Comparison of ENCODE assay signal across 1 cellular context in genomic region chr5:147387109-147387508, GRCh38.
TF ChIP-seq lines count a peak whose summit lies in the region.

No MANE protein-coding gene starts in this region.

TF ChIP-seq in SK-N-SH treated with all-trans-retinoic acid at 6 μM for 48 hours, 23 proteins besides CTCF, POLR2A, EP300 and RAD21 (continued from another document):
- TF ChIP-seq TSHZ2 (CRISPR knock-in tag; IDR thresholded peaks at IDR 0.05) (peak; percentile 87), ZFP3 (CRISPR knock-in tag; IDR thresholded peaks at IDR 0.05) (peak; percentile 90), PATZ1 (CRISPR knock-in tag; IDR thresholded peaks at IDR 0.05; ENCODE audit: borderline replicate concordance) (no peak), BACH2 (CRISPR knock-in tag; IDR thresholded peaks at IDR 0.05; ENCODE audit: borderline replicate concordance) (no peak), CSRNP3 (CRISPR knock-in tag; IDR thresholded peaks at IDR 0.05) (peak; percentile 66; the same call in 1 of the 2 replicates), RARB (CRISPR knock-in tag; IDR thresholded peaks at IDR 0.05) (no peak), ZNF70 (CRISPR knock-in tag; IDR thresholded peaks at IDR 0.05) (peak; percentile 26; the same call in 1 of the 2 replicates)
